2 cellular contexts compared by ENCODE assay signal in genomic region chr11:18836415-18836814, GRCh38.
TF ChIP-seq lines count a peak whose summit lies in the region.

No MANE protein-coding gene starts in this region.

TF ChIP-seq in A549, 52 proteins besides CTCF, POLR2A, EP300 and RAD21 (continued from another document):
- TF ChIP-seq REST (IDR thresholded peaks at IDR 0.05) (peak; percentile 70; the same call in 1 of the 2 replicates), NPAS2 (CRISPR knock-in tag; IDR thresholded peaks at IDR 0.05; ENCODE audit: borderline replicate concordance) (no peak), HOXB13 (CRISPR knock-in tag; IDR thresholded peaks at IDR 0.05; ENCODE audit: low read depth) (no peak)

TF ChIP-seq in GM12878, 131 proteins besides CTCF, POLR2A, EP300 and RAD21 (continued from another document):
- TF ChIP-seq ZBTB40 (IDR thresholded peaks at IDR 0.05; ENCODE audit: borderline replicate concordance) = no peak
- no peak for TF ChIP-seq CREB1 (IDR thresholded peaks at IDR 0.05; ENCODE audit: low read depth)
- TF ChIP-seq STAT3 (IDR thresholded peaks at IDR 0.05; ENCODE audit: low read depth, low read length) = no peak
- TF ChIP-seq IKZF2 (IDR thresholded peaks at IDR 0.05) = no peak
- TF ChIP-seq SMC3 (IDR thresholded peaks at IDR 0.05; ENCODE audit: borderline replicate concordance, low read length) = no peak
